Comparison of ENCODE assay signal across 22 cellular contexts in genomic region chr3:25365636-25366035, GRCh38.
"Had no signal": no experiment of that assay in that cellular context is flagged by ENCODE, and none has a peak within 500 bp of the region (broad histone marks: within the 10 kb centered on the region; RNA-seq: fewer than 3 reads in every experiment).

No MANE protein-coding gene starts in this region.

- H3K36me3 ChIP-seq: SJCRH30 had no signal

- ATAC-seq: Panc1, PC-3, Right ventricle myocardium inferior had no signal

- H3K4me1 ChIP-seq: SJCRH30 had no signal

- H3K27me3 ChIP-seq: SJCRH30 had no signal

- DNase-seq: KBM-7, MV-4-11, NCI-H1048, NCI-H1105, NCI-H1417, NCI-H1436 treated with DMSO at 0.1 percent for 48 hours, NCI-H1694, NCI-H187 treated with DMSO at 0.1 percent for 48 hours, NCI-H2081, NCI-H2171, NCI-H226, NCI-H446, NCI-H510A, NCI-H524 treated with DMSO at 0.1 percent for 48 hours, NCI-H69, NCI-H774, PC-3, SHP77 treated with DMSO at 0.1 percent for 48 hours, SJCRH30 had no signal

- H3K27ac ChIP-seq: SJCRH30, SK-N-MC had no signal

- H3K4me3 ChIP-seq: SJCRH30, SK-N-MC had no signal

- H3K9me3 ChIP-seq: SJCRH30 had no signal
